In genomic region chr3:2765002-2765579, GRCh38 we compare ENCODE assay signal across 8 cellular contexts.
DNase-seq lines count a peak whose midpoint lies in the region; ATAC-seq and TF ChIP-seq lines count a peak whose summit lies in the region.

No MANE protein-coding gene starts in this region.

- no peaks in the 10 kb centered on the region for H3K36me3 ChIP-seq in ovary

- no peaks in the 10 kb centered on the region for H3K9me3 Mint-ChIP-seq in CD4-positive, alpha-beta T cell
- no peaks in the 10 kb centered on the region for H3K9me3 Mint-ChIP-seq in activated CD8-positive, alpha-beta T cell treated with anti-CD3 and anti-CD28 coated beads for 36 hours

- no peaks in the 10 kb centered on the region for H3K4me1 Mint-ChIP-seq in CD4-positive, alpha-beta T cell (ENCODE audit: low read depth)
- peaks cover 4% of the 10 kb centered on the region for H3K4me1 Mint-ChIP-seq in activated CD8-positive, alpha-beta T cell treated with anti-CD3 and anti-CD28 coated beads for 36 hours (ENCODE audit: low read depth)

- H3K27ac Mint-ChIP-seq in CD4-positive, alpha-beta T cell: no peak overlapping the region
- H3K27ac Mint-ChIP-seq in activated CD8-positive, alpha-beta T cell treated with anti-CD3 and anti-CD28 coated beads for 36 hours: no peak overlapping the region

- H3K9me3 ChIP-seq in CD4-positive, alpha-beta T cell (ENCODE audit: control insufficient read depth, low read length): no peaks in the 10 kb centered on the region
- no peaks in the 10 kb centered on the region for H3K9me3 ChIP-seq in ovary

- no peaks in the 10 kb centered on the region for H3K36me3 Mint-ChIP-seq in CD4-positive, alpha-beta T cell (ENCODE audit: low read depth)
- no peaks in the 10 kb centered on the region for H3K36me3 Mint-ChIP-seq in activated CD8-positive, alpha-beta T cell treated with anti-CD3 and anti-CD28 coated beads for 36 hours (ENCODE audit: low read depth)

- no peaks in the 10 kb centered on the region for H3K27me3 ChIP-seq in CD4-positive, alpha-beta T cell (ENCODE audit: control insufficient read depth, insufficient read depth, low read length)
- H3K27me3 ChIP-seq in ovary: no peaks in the 10 kb centered on the region

- POLR2A ChIA-PET in CD4-positive, alpha-beta T cell (lab: Charles Lee): no interaction called here
- POLR2A ChIA-PET in activated CD8-positive, alpha-beta T cell treated with anti-CD3 and anti-CD28 coated beads for 36 hours (lab: Charles Lee): no interaction called here

- no peak overlapping the region for H3K4me3 ChIP-seq in LNCaP clone FGC (ENCODE audit: low read depth, low read length)
- H3K4me3 ChIP-seq in ovary: no peak overlapping the region

- DNase-seq in CD4-positive, alpha-beta T cell: no peak
- DNase-seq in LNCaP clone FGC (ENCODE audit: low read depth) (peak; percentile 46), DMS79 treated with DMSO at 0.1 percent for 48 hours (lab: John Stamatoyannopoulos, UW) (no peak), ovary (no peak), NCI-H2196 treated with DMSO at 0.1 percent for 48 hours (lab: John Stamatoyannopoulos, UW; ENCODE audit: unreplicated experiment) (no peak)
- peak; percentile 17 for DNase-seq in activated CD8-positive, alpha-beta T cell treated with anti-CD3 and anti-CD28 coated beads for 36 hours
- DNase-seq in stimulated activated CD8-positive, alpha-beta memory T cell treated with anti-CD3 and anti-CD28 coated beads, Interleukin-4, amount 100 ng/mL, for 48 hours: no peak

- peak; percentile 17 for ATAC-seq in CD4-positive, alpha-beta T cell (ENCODE audit: poor library complexity)
- ATAC-seq in GM19395 (IDR thresholded peaks at IDR 0.05; ENCODE audit: unreplicated experiment): peak; percentile 88
- ATAC-seq in activated CD8-positive, alpha-beta T cell treated with anti-CD3 and anti-CD28 coated beads for 36 hours: peak; percentile 58

- no peak for TF ChIP-seq CTCF in CD4-positive, alpha-beta T cell (IDR thresholded peaks at IDR 0.05)
- peak; percentile 76 for TF ChIP-seq CTCF in LNCaP clone FGC (IDR thresholded peaks at IDR 0.05; ENCODE audit: control insufficient read depth, extremely low read depth, insufficient read depth)
- peak; percentile 33 for TF ChIP-seq CTCF in activated CD8-positive, alpha-beta T cell treated with anti-CD3 and anti-CD28 coated beads for 36 hours (IDR thresholded peaks at IDR 0.05)
- no peak for TF ChIP-seq CTCF in ovary (IDR thresholded peaks at IDR 0.05)

- 54 to 59% (median 58%) methylated on average over 9 of the region's 9 CpGs for WGBS in ovary, 3 donors

- CTCF ChIA-PET in CD4-positive, alpha-beta T cell (lab: Charles Lee): no interaction called here
- CTCF ChIA-PET in activated CD8-positive, alpha-beta T cell treated with anti-CD3 and anti-CD28 coated beads for 36 hours (lab: Charles Lee): interaction anchor here (0.8 to 1.1 kb wide), 3 partner anchors 13 to 407 kb away, joined by 3 read pairs; no protein-coding TSS in a partner anchor

- no peak for TF ChIP-seq POLR2A in ovary (IDR thresholded peaks at IDR 0.05)

- H3K4me1 ChIP-seq in ovary (ENCODE audit: insufficient read depth): no peaks in the 10 kb centered on the region

- H3K4me3 Mint-ChIP-seq in CD4-positive, alpha-beta T cell: no peak overlapping the region
- no peak overlapping the region for H3K4me3 Mint-ChIP-seq in activated CD8-positive, alpha-beta T cell treated with anti-CD3 and anti-CD28 coated beads for 36 hours

- peaks cover 9% of the 10 kb centered on the region for H3K27me3 Mint-ChIP-seq in CD4-positive, alpha-beta T cell
- no peaks in the 10 kb centered on the region for H3K27me3 Mint-ChIP-seq in activated CD8-positive, alpha-beta T cell treated with anti-CD3 and anti-CD28 coated beads for 36 hours

- TF ChIP-seq EP300 in ovary (IDR thresholded peaks at IDR 0.05): no peak

- H3K27ac ChIP-seq in CD4-positive, alpha-beta T cell (ENCODE audit: low read depth, low read length): no peak overlapping the region
- H3K27ac ChIP-seq in ovary: no peak overlapping the region

- intact Hi-C loops in CD4-positive, alpha-beta T cell (cut with DNase I, micrococcal nuclease): loop anchor here (10.0 kb wide), 1 partner anchor 410 kb away; the partner anchor contains the start of gene CRBN (in 2 of the 2)
- intact Hi-C loops in activated CD8-positive, alpha-beta T cell treated with anti-CD3 and anti-CD28 coated beads for 36 hours (cut with micrococcal nuclease): no loop called here
- intact Hi-C loops in ovary (cut with DNase I): no loop called here

Comparison
In these comparisons a context has a peak if more than half of its experiments do, and no peak if none do; other contexts are left out.
1. ATAC-seq: peak in every context shown above with its lines; median percentile 88 in GM19395; 58 in activated CD8-positive, alpha-beta T cell treated with anti-CD3 and anti-CD28 coated beads for 36 hours; 17 in CD4-positive, alpha-beta T cell.
2. DNase-seq: peak in LNCaP clone FGC (single experiment) and activated CD8-positive, alpha-beta T cell treated with anti-CD3 and anti-CD28 coated beads for 36 hours (single experiment); none in CD4-positive, alpha-beta T cell (0 of 10), DMS79 treated with DMSO at 0.1 percent for 48 hours (single experiment), ovary (0 of 5), NCI-H2196 treated with DMSO at 0.1 percent for 48 hours (single experiment) and stimulated activated CD8-positive, alpha-beta memory T cell treated with anti-CD3 and anti-CD28 coated beads, Interleukin-4, amount 100 ng/mL, for 48 hours (single experiment).
3. CTCF ChIP-seq: peak in LNCaP clone FGC (single experiment) and activated CD8-positive, alpha-beta T cell treated with anti-CD3 and anti-CD28 coated beads for 36 hours (single experiment); none in CD4-positive, alpha-beta T cell (single experiment) and ovary (0 of 3).
4. intact Hi-C loops: an anchor here in CD4-positive, alpha-beta T cell (10.0 kb wide); none called in activated CD8-positive, alpha-beta T cell treated with anti-CD3 and anti-CD28 coated beads for 36 hours and ovary.